In the genomic region with DNA sequence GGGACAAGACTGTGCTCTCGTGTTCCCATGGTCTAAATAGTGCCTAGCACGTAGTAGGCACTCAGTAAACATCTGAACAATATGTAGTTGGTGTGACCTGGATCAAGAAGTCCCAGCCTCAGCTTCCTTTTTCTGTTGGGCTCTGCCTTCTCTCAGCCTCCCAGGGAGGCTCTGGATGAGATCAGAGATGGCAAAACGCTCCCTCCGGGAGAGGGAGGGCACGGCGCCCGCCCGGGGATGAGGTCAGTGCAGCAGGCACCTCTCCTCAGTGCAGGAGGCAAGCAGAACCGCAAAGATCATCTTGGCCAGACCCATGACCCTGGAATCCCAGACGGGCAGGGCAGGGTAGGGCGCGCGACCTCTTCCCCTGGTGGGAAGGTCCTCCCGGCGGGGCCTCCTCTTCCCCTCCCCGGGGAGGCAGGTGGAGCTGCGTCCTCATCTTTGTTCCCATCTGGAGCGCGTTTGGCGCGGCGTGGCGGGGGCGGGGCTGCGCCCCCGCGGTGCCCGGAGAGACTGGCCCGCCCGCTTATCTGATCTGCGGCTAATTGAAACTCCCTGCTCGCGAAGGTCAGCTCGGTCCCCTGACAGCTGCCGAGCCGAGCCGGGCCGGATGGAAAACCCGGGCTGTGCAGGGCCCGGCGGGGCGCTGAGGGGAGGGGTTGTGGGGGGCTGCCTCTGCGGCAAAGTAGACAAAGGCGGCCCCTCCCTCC, we compare ENCODE assay signal across 8 cellular contexts.
DNase-seq lines count a peak whose midpoint lies in the region; ATAC-seq and TF ChIP-seq lines count a peak whose summit lies in the region.

No MANE protein-coding gene starts in this region.

- no peaks in the 10 kb centered on the region for H3K36me3 Mint-ChIP-seq in activated naive CD4-positive, alpha-beta T cell treated with anti-CD3 and anti-CD28 coated beads, Interleukin-2, amount 50 U/mL, for 24 hours

- H3K4me1 ChIP-seq in PC-9 (replicated peaks; ENCODE audit: insufficient read depth): peaks cover 5% of the 10 kb centered on the region
- peaks cover 32% of the 10 kb centered on the region for H3K4me1 ChIP-seq in mucosa of descending colon (ENCODE audit: low read depth)
- peaks cover 39% of the 10 kb centered on the region for H3K4me1 ChIP-seq in vagina

- no peak for DNase-seq in activated naive CD4-positive, alpha-beta T cell treated with anti-CD3 and anti-CD28 coated beads, Interleukin-2, amount 50 U/mL, for 16 hours
- DNase-seq in PC-9: peak in 1 of 2 experiments; percentile 69
- DNase-seq in erythroblast (lab: John Stamatoyannopoulos, UW): peak; percentile 59 to 70
- peak; percentile 28 to 67 (median 62) for DNase-seq in mucosa of descending colon
- DNase-seq in vagina (ENCODE audit: extremely low spot score in 2 of 2): no peak
- no peak for DNase-seq in NOMO-1 treated with dmso at 0.1 percent for 144 hours (lab: John Stamatoyannopoulos, UW; ENCODE audit: unreplicated experiment)

- H2AFZ ChIP-seq in PC-9: no peak overlapping the region

- H3K9me3 ChIP-seq in PC-9 (ENCODE audit: insufficient read depth, low read depth) (no peaks in the 10 kb centered on the region), mucosa of descending colon (no peaks in the 10 kb centered on the region), vagina (no peaks in the 10 kb centered on the region)

- no peaks in the 10 kb centered on the region for H3K9me2 ChIP-seq in PC-9 (ENCODE audit: insufficient read depth)

- POLR2A ChIA-PET in PC-9 (lab: Charles Lee; ENCODE audit: unreplicated experiment): no interaction called here

- no peaks in the 10 kb centered on the region for H3K79me2 ChIP-seq in PC-9 (ENCODE audit: low read depth)

- ATAC-seq in mucosa of descending colon: peak; percentile 49
- ATAC-seq in HG03342 (IDR thresholded peaks at IDR 0.05; ENCODE audit: unreplicated experiment): no peak

- H3K36me3 ChIP-seq in PC-9 (ENCODE audit: low read depth): no peaks in the 10 kb centered on the region
- no peaks in the 10 kb centered on the region for H3K36me3 ChIP-seq in mucosa of descending colon (ENCODE audit: low read depth)
- no peaks in the 10 kb centered on the region for H3K36me3 ChIP-seq in vagina

- no peak overlapping the region for H3K4me3 Mint-ChIP-seq in activated naive CD4-positive, alpha-beta T cell treated with anti-CD3 and anti-CD28 coated beads, Interleukin-2, amount 50 U/mL, for 24 hours

- TF ChIP-seq CTCF in PC-9 (conservative IDR thresholded peaks at IDR 0.05) (no peak), mucosa of descending colon (IDR thresholded peaks at IDR 0.05) (no peak), vagina (IDR thresholded peaks at IDR 0.05) (no peak)

- intact Hi-C loops in PC-9 (cut with micrococcal nuclease; ENCODE audit: unreplicated experiment): loop anchor here (2.0 kb wide), 1 partner anchor 38 kb away; no protein-coding TSS in a partner anchor
- intact Hi-C loops in mucosa of descending colon (cut with DNase I, micrococcal nuclease): no loop called here
- intact Hi-C loops in vagina (cut with DNase I): no loop called here

- peak overlapping the region; percentile 12 for H3K27ac Mint-ChIP-seq in activated naive CD4-positive, alpha-beta T cell treated with anti-CD3 and anti-CD28 coated beads, Interleukin-2, amount 50 U/mL, for 24 hours

- H3K4me2 ChIP-seq in PC-9: peak overlapping the region; percentile 78

- H3K27me3 ChIP-seq in PC-9 (ENCODE audit: insufficient read depth, low read depth): peaks cover 14% of the 10 kb centered on the region
- no peaks in the 10 kb centered on the region for H3K27me3 ChIP-seq in vagina

- H3K27ac ChIP-seq in PC-9: no peak overlapping the region
- peak overlapping the region; percentile 25 for H3K27ac ChIP-seq in vagina

- H3K4me3 ChIP-seq in PC-9: peak overlapping the region; percentile 39; the same call in 1 of the 2 replicates
- H3K4me3 ChIP-seq in mucosa of descending colon: no peak overlapping the region
- H3K4me3 ChIP-seq in vagina: peak overlapping the region; percentile 31 to 39

- H3K9me3 Mint-ChIP-seq in activated naive CD4-positive, alpha-beta T cell treated with anti-CD3 and anti-CD28 coated beads, Interleukin-2, amount 50 U/mL, for 24 hours: no peaks in the 10 kb centered on the region

- peaks cover 1% of the 10 kb centered on the region for H3K27me3 Mint-ChIP-seq in activated naive CD4-positive, alpha-beta T cell treated with anti-CD3 and anti-CD28 coated beads, Interleukin-2, amount 50 U/mL, for 24 hours

- peaks cover 7% of the 10 kb centered on the region; the same call in 1 of the 2 replicates for H3F3A ChIP-seq in PC-9 (ENCODE audit: insufficient read depth, low read depth)

- H3K4me1 Mint-ChIP-seq in activated naive CD4-positive, alpha-beta T cell treated with anti-CD3 and anti-CD28 coated beads, Interleukin-2, amount 50 U/mL, for 24 hours: peaks cover 38% of the 10 kb centered on the region

- TF ChIP-seq POLR2A in erythroblast (IDR thresholded peaks at IDR 0.05; ENCODE audit: low read length): no peak
- TF ChIP-seq POLR2A in vagina (IDR thresholded peaks at IDR 0.05): no peak

- no TSS peak for BruUV-seq in PC-9 (replicated peaks; lab: Mats Ljungman, UMichigan)

- CTCF ChIA-PET in PC-9 (lab: Charles Lee): interaction anchor here (0.6 to 1.2 kb wide), 2 partner anchors 15 to 71 kb away, joined by 4 read pairs; no protein-coding TSS in a partner anchor

- H4K20me1 ChIP-seq in PC-9 (ENCODE audit: insufficient read depth): no peaks in the 10 kb centered on the region

Comparison
In these comparisons a context has a peak if more than half of its experiments do, and no peak if none do; other contexts are left out.
1. DNase-seq: peak in erythroblast (2 of 2) and mucosa of descending colon (3 of 3); none in activated naive CD4-positive, alpha-beta T cell treated with anti-CD3 and anti-CD28 coated beads, Interleukin-2, amount 50 U/mL, for 16 hours (single experiment), vagina (0 of 2) and NOMO-1 treated with dmso at 0.1 percent for 144 hours (single experiment).